In the genomic region with DNA sequence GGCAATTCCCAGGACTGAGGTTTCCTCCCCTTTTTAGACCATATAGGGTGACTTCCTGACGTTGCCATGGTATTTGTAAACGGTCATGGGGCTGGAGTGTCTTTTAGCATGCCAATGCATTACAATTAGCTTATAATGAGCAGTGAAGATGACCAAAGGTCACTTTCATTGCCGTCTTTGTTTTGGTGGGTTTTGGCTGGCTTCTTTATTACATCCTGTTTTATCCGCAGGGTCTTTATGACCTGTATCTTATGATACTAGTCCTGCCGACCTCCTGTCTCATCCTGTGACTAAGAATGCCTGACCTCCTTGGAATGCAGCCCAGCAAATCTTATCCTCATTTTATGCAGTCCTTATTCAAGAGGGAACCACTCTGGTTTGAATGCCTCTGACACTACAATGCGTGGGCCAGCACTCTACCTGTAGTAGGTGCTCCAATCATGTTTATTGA, we compare ENCODE assay signal across 12 cellular contexts.
DNase-seq lines count a peak whose midpoint lies in the region; ATAC-seq and TF ChIP-seq lines count a peak whose summit lies in the region.
"Had no signal": no experiment of that assay in that cellular context is flagged by ENCODE, and none has a peak within 500 bp of the region (broad histone marks: within the 10 kb centered on the region; RNA-seq: fewer than 3 reads in every experiment).

No MANE protein-coding gene starts in this region.

- ATAC-seq in GM21717 (IDR thresholded peaks at IDR 0.05; ENCODE audit: unreplicated experiment): no peak
- ATAC-seq: natural killer cell treated with Interleukin-12 subunit alpha and Interleukin-12 subunit beta and Interleukin-15 and Interleukin-18, amount 100 ng/mL, for 72 hours; T-helper 17 cell had no signal

- intact Hi-C loops in adrenal gland (cut with DNase I): no loop called here

- H3K27me3 ChIP-seq in skeletal muscle tissue (ENCODE audit: control insufficient read depth in 3 of 3, insufficient read depth in 3 of 3, low read length in 3 of 3) (no peaks in the 10 kb centered on the region), adrenal gland (no peaks in the 10 kb centered on the region)
- H3K27me3 ChIP-seq: spleen had no signal

- DNase-seq in HK-2 (ENCODE audit: unreplicated experiment) (peak; percentile 18), T1000 (lab: John Stamatoyannopoulos, UW) (peak; percentile 67), glomerular visceral epithelial cell (ENCODE audit: extremely low spot score) (peak; percentile 12), dermis blood vessel endothelial cell (no peak), adrenal gland (no peak)
- DNase-seq: erythroblast, MM.1S, spleen, T-helper 17 cell had no signal

- no peak for TF ChIP-seq CTCF in adrenal gland (IDR thresholded peaks at IDR 0.05)

- no peak overlapping the region for H3K9ac ChIP-seq in skeletal muscle tissue (ENCODE audit: low read depth in 1 of 3, low read length in 3 of 3)

- no peaks in the 10 kb centered on the region for H3K36me3 ChIP-seq in skeletal muscle tissue (ENCODE audit: control insufficient read depth in 3 of 3, insufficient read depth in 3 of 3, low read length in 3 of 3)
- H3K36me3 ChIP-seq in adrenal gland (replicated peaks in 1 of 2): no peaks in the 10 kb centered on the region
- H3K36me3 ChIP-seq: spleen had no signal

- H3K4me1 ChIP-seq in skeletal muscle tissue (ENCODE audit: control insufficient read depth in 3 of 3, insufficient read depth in 3 of 3, low read length in 3 of 3) (peaks cover 8 to 27% (median 13%) of the 10 kb centered on the region in 3 donors), adrenal gland (replicated peaks in 1 of 2) (no peaks in the 10 kb centered on the region)

- TF ChIP-seq POLR2A in adrenal gland (IDR thresholded peaks at IDR 0.05): no peak

- 37 to 54% (median 42%) methylated on average over 6 of the region's 6 CpGs for WGBS in adrenal gland, 4 donors

- H3K9me3 ChIP-seq in skeletal muscle tissue (ENCODE audit: control insufficient read depth in 3 of 3, low read length in 3 of 3) (no peaks in the 10 kb centered on the region), adrenal gland (replicated peaks in 1 of 3) (no peaks in the 10 kb centered on the region)
- H3K9me3 ChIP-seq: spleen had no signal

- H3K27ac ChIP-seq in skeletal muscle tissue (ENCODE audit: low read depth, low read length) (peak overlapping the region; percentile 43), adrenal gland (no peak overlapping the region)
- H3K27ac ChIP-seq: spleen had no signal

- H3K4me3 ChIP-seq in skeletal muscle tissue (ENCODE audit: low read length in 3 of 3) (no peak overlapping the region), adrenal gland (no peak overlapping the region)
- H3K4me3 ChIP-seq: spleen had no signal

Comparison
In these comparisons a context has a peak if more than half of its experiments do, and no peak if none do; other contexts are left out.
1. DNase-seq: peak in HK-2 (single experiment), T1000 (single experiment) and glomerular visceral epithelial cell (single experiment); none in dermis blood vessel endothelial cell (single experiment) and adrenal gland (0 of 7).